Comparison of ENCODE assay signal across 1 cellular context in genomic region chr12:65881348-65881961, GRCh38.
TF ChIP-seq lines count a peak whose summit lies in the region.

No MANE protein-coding gene starts in this region.

TF ChIP-seq in GM12878, 131 proteins besides CTCF, POLR2A, EP300 and RAD21:
- TF ChIP-seq RCOR1 (conservative IDR thresholded peaks at IDR 0.05; ENCODE audit: low read depth, low read length): no peak
- peak; percentile 39 to 59; a peak in 1 of 4 replicates for TF ChIP-seq BHLHE40 (IDR thresholded peaks at IDR 0.05; ENCODE audit: borderline replicate concordance in 1 of 2, low read depth in 2 of 2, low read length in 1 of 2)
